ENCODE assay signal across 27 cellular contexts in genomic region chr4:152217896-152218295, GRCh38.
"Had no signal": no experiment of that assay in that cellular context is flagged by ENCODE, and none has a peak within 500 bp of the region (broad histone marks: within the 10 kb centered on the region; RNA-seq: fewer than 3 reads in every experiment).

No MANE protein-coding gene starts in this region.

- H3K36me3 ChIP-seq: WERI-Rb-1 had no signal

- FAIRE-seq: bronchial epithelial cell, K562 had no signal

- H3K4me3 ChIP-seq: K562 had no signal

- H3K36me3 Mint-ChIP-seq: activated CD8-positive, alpha-beta memory T cell treated with anti-CD3 and anti-CD28 coated beads, Interleukin-2, amount 10 ng/mL, durations not matched to agents 7 days and 5 days; brain had no signal

- H3K27ac Mint-ChIP-seq: activated CD4-positive, alpha-beta memory T cell treated with anti-CD3 and anti-CD28 coated beads, Interleukin-2, amount 10 ng/mL, durations not matched to agents 7 days and 5 days; activated CD8-positive, alpha-beta memory T cell treated with anti-CD3 and anti-CD28 coated beads, Interleukin-2, amount 10 ng/mL, durations not matched to agents 7 days and 5 days; activated naive CD4-positive, alpha-beta T cell treated with anti-CD3 and anti-CD28 coated beads, Interleukin-2, amount 10 ng/mL, durations not matched to agents 7 days and 5 days; activated naive CD8-positive, alpha-beta T cell; activated naive CD8-positive, alpha-beta T cell treated with anti-CD3 and anti-CD28 coated beads, Interleukin-2, amount 50 U/mL, for 24 hours had no signal

- H3K27ac ChIP-seq: WERI-Rb-1 had no signal

- H3K27me3 Mint-ChIP-seq: activated CD4-positive, alpha-beta memory T cell treated with anti-CD3 and anti-CD28 coated beads, Interleukin-2, amount 10 ng/mL, durations not matched to agents 7 days and 5 days; activated naive CD4-positive, alpha-beta T cell treated with anti-CD3 and anti-CD28 coated beads, Interleukin-2, amount 10 ng/mL, durations not matched to agents 7 days and 5 days; activated naive CD8-positive, alpha-beta T cell; activated naive CD8-positive, alpha-beta T cell treated with anti-CD3 and anti-CD28 coated beads, Interleukin-2, amount 50 U/mL, for 24 hours had no signal

- DNase-seq: activated CD4-positive, alpha-beta memory T cell treated with anti-CD3 and anti-CD28 coated beads, Interleukin-2, amount 10 ng/mL, durations not matched to agents 7 days and 5 days; activated CD4-positive, alpha-beta T cell treated with anti-CD3 and anti-CD28 coated beads for 1 hour; activated CD4-positive, alpha-beta T cell treated with anti-CD3 and anti-CD28 coated beads for 48 hours; activated CD4-positive, CD25-positive, alpha-beta regulatory T cell; activated CD8-positive, alpha-beta memory T cell treated with anti-CD3 and anti-CD28 coated beads for 24 hours; activated CD8-positive, alpha-beta memory T cell treated with anti-CD3 and anti-CD28 coated beads, Interleukin-2, amount 10 ng/mL, durations not matched to agents 7 days and 5 days; activated CD8-positive, alpha-beta memory T cell treated with anti-CD3 and anti-CD28 coated beads, Interleukin-2, amount 50 U/mL, for 48 hours; activated effector memory CD4-positive, alpha-beta T cell treated with Interleukin-2 at 50 U/mL for 16 hours; activated naive CD4-positive, alpha-beta T cell treated with anti-CD3 and anti-CD28 coated beads, Interleukin-2, amount 10 ng/mL, durations not matched to agents 7 days and 5 days; activated naive CD8-positive, alpha-beta T cell treated with anti-CD3 and anti-CD28 coated beads, Interleukin-2, amount 50 U/mL, for 24 hours; activated T-cell treated with anti-CD3 and anti-CD28 coated beads, Interleukin-2, amount 50 U/mL, for 48 hours; caudate nucleus; NCI-H1092; NCI-H1417 treated with DMSO at 0.1 percent for 48 hours; NCI-H187 treated with DMSO at 0.1 percent for 48 hours; NCI-H2171; NCI-H226; NCI-H524 treated with DMSO at 0.1 percent for 48 hours; NK-92 treated with Interleukin-12 subunit alpha and Interleukin-12 subunit beta, amount 100 ng/mL, for 24 hours; OCI-M1; Right ventricle myocardium superior; T1000; WERI-Rb-1 had no signal

- H3K4me3 Mint-ChIP-seq: activated CD4-positive, alpha-beta memory T cell treated with anti-CD3 and anti-CD28 coated beads, Interleukin-2, amount 10 ng/mL, durations not matched to agents 7 days and 5 days; activated CD8-positive, alpha-beta memory T cell treated with anti-CD3 and anti-CD28 coated beads, Interleukin-2, amount 10 ng/mL, durations not matched to agents 7 days and 5 days; activated naive CD4-positive, alpha-beta T cell treated with anti-CD3 and anti-CD28 coated beads, Interleukin-2, amount 10 ng/mL, durations not matched to agents 7 days and 5 days; activated naive CD8-positive, alpha-beta T cell; activated naive CD8-positive, alpha-beta T cell treated with anti-CD3 and anti-CD28 coated beads, Interleukin-2, amount 50 U/mL, for 24 hours; brain had no signal

- ATAC-seq: activated CD8-positive, alpha-beta memory T cell treated with anti-CD3 and anti-CD28 coated beads, Interleukin-2, amount 10 ng/mL, durations not matched to agents 7 days and 5 days; activated naive CD8-positive, alpha-beta T cell treated with anti-CD3 and anti-CD28 coated beads, Interleukin-2, amount 50 U/mL, for 24 hours; K562 had no signal
